ENCODE assay signal across 9 cellular contexts in the genomic region with DNA sequence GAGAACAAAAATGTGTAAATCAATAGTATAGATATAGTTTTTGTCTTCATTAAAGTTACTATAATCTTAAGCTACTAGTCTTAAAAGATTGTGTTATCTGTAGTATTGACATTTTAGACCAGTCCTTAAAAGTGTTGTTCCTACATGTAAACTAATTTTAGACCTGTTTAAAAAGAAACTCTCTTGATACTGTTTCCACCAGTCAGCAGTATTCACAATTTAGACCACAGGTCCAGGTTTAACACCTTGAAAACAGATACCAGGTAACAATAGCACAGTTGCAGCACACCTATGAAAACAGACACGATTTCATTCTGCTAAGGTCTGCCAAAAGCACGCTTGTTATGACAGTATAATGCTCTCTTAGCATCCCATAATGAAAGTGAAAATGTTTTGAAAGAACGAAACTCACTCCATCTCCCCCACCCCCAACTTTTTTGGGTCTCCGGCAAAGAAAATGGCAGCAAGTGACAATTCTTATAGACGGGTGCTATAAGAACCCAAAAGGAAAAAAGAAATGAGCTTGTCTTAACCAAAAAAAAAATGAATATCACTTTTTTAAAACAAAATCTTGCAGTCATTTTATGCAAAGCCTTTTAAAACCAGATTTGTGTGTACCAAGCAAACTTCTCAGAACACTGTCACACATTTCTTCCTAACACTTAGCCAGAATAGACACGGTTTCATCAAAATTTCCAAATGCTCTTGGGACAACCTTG. TPM values are rescaled to one million over a fixed set of nuclear protein-coding genes. Genes with fewer than 3 reads are reported as not detected.
DNase-seq lines count a peak whose midpoint lies in the region; ATAC-seq, FAIRE-seq and TF ChIP-seq lines count a peak whose summit lies in the region.
"Had no signal": no experiment of that assay in that cellular context is flagged by ENCODE, and none has a peak within 500 bp of the region (broad histone marks: within the 10 kb centered on the region; RNA-seq: fewer than 3 reads in every experiment).

No MANE protein-coding gene starts in this region.

- peak overlapping the region; percentile 84; the same call in 1 of the 2 replicates for H3K9ac ChIP-seq in ES-I3 (ENCODE audit: low read depth, low read length)

- H3K36me3 Mint-ChIP-seq in activated naive CD4-positive, alpha-beta T cell treated with anti-CD3 and anti-CD28 coated beads for 36 hours (ENCODE audit: low read depth): peaks cover 5% of the 10 kb centered on the region
- H3K36me3 Mint-ChIP-seq in nephron (ENCODE audit: low read depth): no peaks in the 10 kb centered on the region

- intact Hi-C loops in activated naive CD4-positive, alpha-beta T cell treated with anti-CD3 and anti-CD28 coated beads for 36 hours (cut with micrococcal nuclease): loop anchor here (1.0 to 10.0 kb wide), 12 partner anchors 151 to 1364 kb away; a partner anchor contains a TSS

- TF ChIP-seq CTCF in nephron (IDR thresholded peaks at IDR 0.05; ENCODE audit: unreplicated experiment in 3 of 3): no peak

- FAIRE-seq in H54 (lab: Jason Lieb, UNC): no peak
- FAIRE-seq: bronchial epithelial cell had no signal

- no peaks in the 10 kb centered on the region for H3K36me3 ChIP-seq in ES-I3 (ENCODE audit: insufficient read depth, low read length)

- peak overlapping the region; percentile 85 for H3K27ac Mint-ChIP-seq in activated naive CD4-positive, alpha-beta T cell treated with anti-CD3 and anti-CD28 coated beads for 36 hours
- peak overlapping the region in 1 of 3 experiments; percentile 25 for H3K27ac Mint-ChIP-seq in nephron

- H3K4me3 Mint-ChIP-seq in activated naive CD4-positive, alpha-beta T cell treated with anti-CD3 and anti-CD28 coated beads for 36 hours: peak overlapping the region; percentile 77
- H3K4me3 Mint-ChIP-seq in nephron: peak overlapping the region; percentile 84 to 94 (median 85)

- no peaks in the 10 kb centered on the region for H3K9me3 ChIP-seq in ES-I3 (ENCODE audit: control insufficient read depth, insufficient read depth, low read length)

- no peak for TF ChIP-seq POLR2A in H54 (IDR thresholded peaks at IDR 0.05; ENCODE audit: low read depth, low read length)

- ATAC-seq in HG02981 (IDR thresholded peaks at IDR 0.05; ENCODE audit: unreplicated experiment): peak; percentile 40

- H3K27me3 Mint-ChIP-seq in activated naive CD4-positive, alpha-beta T cell treated with anti-CD3 and anti-CD28 coated beads for 36 hours (ENCODE audit: low read depth): no peaks in the 10 kb centered on the region
- H3K27me3 Mint-ChIP-seq in nephron (ENCODE audit: low read depth): peaks cover 53% of the 10 kb centered on the region

- no peaks in the 10 kb centered on the region for H3K9me3 Mint-ChIP-seq in activated naive CD4-positive, alpha-beta T cell treated with anti-CD3 and anti-CD28 coated beads for 36 hours
- no peaks in the 10 kb centered on the region for H3K9me3 Mint-ChIP-seq in nephron

- H3K4me1 ChIP-seq in ES-I3 (ENCODE audit: insufficient read depth, low read length): peaks cover 17% of the 10 kb centered on the region

- CTCF ChIA-PET in activated naive CD4-positive, alpha-beta T cell treated with anti-CD3 and anti-CD28 coated beads for 36 hours (lab: Charles Lee): interaction anchor here (0.6 to 6.6 kb wide), 7 partner anchors 10 to 151 kb away, joined by 3 to 48 read pairs (median 3); no protein-coding TSS in a partner anchor

- H3K4me1 Mint-ChIP-seq in activated naive CD4-positive, alpha-beta T cell treated with anti-CD3 and anti-CD28 coated beads for 36 hours (ENCODE audit: low read depth): peaks cover 60% of the 10 kb centered on the region
- H3K4me1 Mint-ChIP-seq in nephron: peaks cover 14% of the 10 kb centered on the region

- DNase-seq in activated naive CD4-positive, alpha-beta T cell treated with anti-CD3 and anti-CD28 coated beads for 36 hours: peak; percentile 74
- DNase-seq in amygdala (lab: John Stamatoyannopoulos, UW) (no peak), anterior cingulate cortex (lab: John Stamatoyannopoulos, UW) (no peak), H54 (ENCODE audit: insufficient read length, low spot score) (no peak), dermis blood vessel endothelial cell (no peak)

RNA-seq across cellular contexts. Expression of a gene that starts 1.6 kb away (rescaled TPM):
- 10 to 100 TPM; 25.2 to 26.2 TPM for total RNA-seq in activated naive CD4-positive, alpha-beta T cell treated with anti-CD3 and anti-CD28 coated beads for 36 hours
- total RNA-seq in dermis blood vessel endothelial cell: 2.5 and 2.6 TPM in 2 replicates

RNA-seq across cellular contexts. Expression of a gene that starts 30.0 kb away (rescaled TPM):
- under 1 TPM; 0.74 to 0.93 TPM for total RNA-seq in activated naive CD4-positive, alpha-beta T cell treated with anti-CD3 and anti-CD28 coated beads for 36 hours
- total RNA-seq in dermis blood vessel endothelial cell: not detected in 2 replicates
